ENCODE assay signal across 8 cellular contexts in the genomic region with DNA sequence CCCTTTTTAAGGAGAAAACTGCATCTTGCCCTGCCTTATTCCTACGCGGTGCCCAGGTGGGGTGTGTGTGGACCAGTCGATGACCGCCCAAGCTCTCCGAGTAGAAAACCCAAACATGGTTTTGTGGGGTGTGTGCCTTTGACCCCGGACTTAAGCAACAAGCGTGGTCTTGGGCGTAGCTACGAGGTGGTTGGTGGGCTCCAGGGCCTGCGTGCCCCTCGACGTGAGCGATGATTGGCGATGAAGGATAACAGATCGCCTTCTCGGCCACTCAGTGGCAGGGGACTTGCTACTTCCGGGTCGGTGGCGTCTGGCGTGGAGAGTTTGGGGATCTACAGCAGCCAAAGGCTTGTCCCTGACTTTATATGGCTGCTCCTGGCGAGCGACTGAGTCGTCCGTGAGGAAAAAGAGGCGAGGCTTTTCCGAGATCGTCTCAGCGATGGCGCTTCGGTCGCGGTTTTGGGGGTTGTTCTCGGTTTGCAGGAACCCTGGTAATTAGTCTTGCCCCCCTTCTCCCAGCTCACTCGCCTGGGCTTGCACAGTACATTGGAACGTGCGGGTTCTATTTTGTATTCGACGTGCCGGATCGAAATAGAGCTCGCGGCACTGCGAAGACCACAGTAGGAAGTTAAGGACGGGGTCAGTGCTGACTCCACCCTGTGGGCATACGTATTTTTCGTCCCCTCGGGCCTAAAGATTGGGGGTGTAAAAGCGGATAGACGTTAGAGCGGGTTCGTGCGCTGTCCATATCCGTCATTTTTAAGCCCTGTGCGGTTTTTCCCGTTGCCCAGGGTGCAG. TPM values are rescaled to one million over a fixed set of nuclear protein-coding genes. Genes with fewer than 3 reads are reported as not detected.
DNase-seq lines count a peak whose midpoint lies in the region; ATAC-seq and TF ChIP-seq lines count a peak whose summit lies in the region.

A gene (plus strand): TSS at position 319 of the 798 bp plus-strand sequence. CDS start 121 bp downstream, at position 440.

- H3K4me1 ChIP-seq in adipocyte (ENCODE audit: control insufficient read depth, insufficient read depth, low read length) (peaks cover 44% of the 10 kb centered on the region), cardiac muscle cell (ENCODE audit: low read depth) (peaks cover 17% of the 10 kb centered on the region), parathyroid adenoma (peaks cover 2% of the 10 kb centered on the region), transverse colon (peaks cover 27 to 50% (median 38%) of the 10 kb centered on the region in 4 donors)

- TF ChIP-seq EP300 in transverse colon (IDR thresholded peaks at IDR 0.05; ENCODE audit: low read depth) = no peak

- H3K4me2 ChIP-seq in parathyroid adenoma (ENCODE audit: low read length) = peak within 1 kb of the TSS; percentile 83

- H3K9ac ChIP-seq in adipocyte (ENCODE audit: low read length) = peak within 1 kb of the TSS; percentile 96
- peak within 1 kb of the TSS; percentile 81 for H3K9ac ChIP-seq in parathyroid adenoma

- no peaks in the 10 kb centered on the region for H3K27me3 ChIP-seq in adipocyte (replicated peaks; ENCODE audit: control insufficient read depth, insufficient read depth, low read length)
- no peaks in the 10 kb centered on the region for H3K27me3 ChIP-seq in cardiac muscle cell
- no peaks in the 10 kb centered on the region for H3K27me3 ChIP-seq in parathyroid adenoma (ENCODE audit: control insufficient read depth, insufficient read depth, low read length)
- H3K27me3 ChIP-seq in transverse colon = no peaks in the 10 kb centered on the region

- TF ChIP-seq CTCF in GM12875 (IDR thresholded peaks at IDR 0.05; ENCODE audit: borderline replicate concordance, insufficient read depth, low read depth, low read length) (no peak), cardiac muscle cell (IDR thresholded peaks at IDR 0.05; ENCODE audit: low read depth, low read length) (no peak), parathyroid adenoma (IDR thresholded peaks at IDR 0.05) (no peak), transverse colon (IDR thresholded peaks at IDR 0.05) (peak in 1 of 5 experiments; percentile 5)

- H3K27ac ChIP-seq in cardiac muscle cell = peak within 1 kb of the TSS; percentile 98
- peak within 1 kb of the TSS; percentile 95 for H3K27ac ChIP-seq in parathyroid adenoma
- H3K27ac ChIP-seq in transverse colon = peak within 1 kb of the TSS; percentile 92 to 100 (median 99)

- ATAC-seq in HG02798 (IDR thresholded peaks at IDR 0.05; ENCODE audit: poor library complexity, unreplicated experiment) = peak; percentile 83

- peaks cover 42% of the 10 kb centered on the region for H3K36me3 ChIP-seq in adipocyte (ENCODE audit: control insufficient read depth, insufficient read depth, low read length, severe bottlenecking)
- peaks cover 28% of the 10 kb centered on the region for H3K36me3 ChIP-seq in cardiac muscle cell
- no peaks in the 10 kb centered on the region for H3K36me3 ChIP-seq in parathyroid adenoma (ENCODE audit: control insufficient read depth, insufficient read depth, low read length)
- peaks cover 0 to 33% (median 9%) of the 10 kb centered on the region in 4 donors for H3K36me3 ChIP-seq in transverse colon

- H3K4me3 ChIP-seq in GM12875 (ENCODE audit: low read depth, low read length) = peak within 1 kb of the TSS; percentile 67
- peak within 1 kb of the TSS; percentile 95 for H3K4me3 ChIP-seq in adipocyte (ENCODE audit: low read length)
- H3K4me3 ChIP-seq in cardiac muscle cell = peak within 1 kb of the TSS; percentile 99
- peak within 1 kb of the TSS; percentile 79 for H3K4me3 ChIP-seq in parathyroid adenoma (ENCODE audit: low read depth, low read length)
- peak within 1 kb of the TSS; percentile 80 to 98 (median 82) for H3K4me3 ChIP-seq in transverse colon

- DNase-seq in NCI-H1436 (lab: John Stamatoyannopoulos, UW) (peak; percentile 96), T follicular helper cell (ENCODE audit: low read depth) (peak; percentile 81), adipocyte (ENCODE audit: low read depth) (peak; percentile 98), cardiac muscle cell (ENCODE audit: low read depth in 1 of 2, low spot score in 1 of 2) (peak; percentile 97 to 98), transverse colon (peak; percentile 95)

- H2AFZ ChIP-seq in parathyroid adenoma = peak within 1 kb of the TSS; percentile 90

- peak; percentile 57 for TF ChIP-seq POLR2A in transverse colon (IDR thresholded peaks at IDR 0.05)

- H3K9me3 ChIP-seq in adipocyte (ENCODE audit: control insufficient read depth, low read length) = no peaks in the 10 kb centered on the region
- no peaks in the 10 kb centered on the region for H3K9me3 ChIP-seq in cardiac muscle cell (ENCODE audit: low read depth)
- H3K9me3 ChIP-seq in parathyroid adenoma (ENCODE audit: control insufficient read depth, low read length) = no peaks in the 10 kb centered on the region
- no peaks in the 10 kb centered on the region for H3K9me3 ChIP-seq in transverse colon

- in situ Hi-C loops in transverse colon (cut with MboI; ENCODE audit: low pct_ligation_motif_present in 1 of 4, low pct_unique_long_range_greater_than_20kb in 1 of 4, low sequenced_read_pairs in 3 of 4) = loop anchor here in 2 of 4 donors (25.0 kb wide), 1 partner anchor 103 kb away; a partner anchor contains a TSS

- peaks cover 34% of the 10 kb centered on the region for H3K79me2 ChIP-seq in parathyroid adenoma

- intact Hi-C loops in transverse colon (cut with DNase I; ENCODE audit: low total_unique reads) = loop anchor here (2.0 kb wide), 1 partner anchor 100 kb away; no protein-coding TSS in a partner anchor

- WGBS in transverse colon (ENCODE audit: low coverage in 1 of 2), 2 donors = 0% methylated on average over 46 of the region's 55 CpGs; no CpG with 5 or more reads in 1 of the 2 donors

RNA-seq across cellular contexts. Expression of the gene that starts here (rescaled TPM):
- total RNA-seq in cardiac muscle cell (50.5 and 83.0 TPM in 2 replicates), transverse colon (10 to 100 TPM; 15.3 to 68.1 (median 40.6) TPM)
- 73.1 and 75.6 TPM in 2 replicates for polyA plus RNA-seq in cardiac muscle cell

Comparison
In these comparisons a context has a peak if more than half of its experiments do, and no peak if none do; other contexts are left out.
1. Peak in every context shown above with its lines: DNase-seq, ATAC-seq, H3K4me3 ChIP-seq and H3K27ac ChIP-seq.